In genomic region chr7:92747041-92747835, GRCh38 we compare ENCODE assay signal across 15 cellular contexts.
A peak's percentile ranks its signal among the peaks of the same experiment; 100 is the strongest.
DNase-seq lines count a peak whose midpoint lies in the region; ATAC-seq and TF ChIP-seq lines count a peak whose summit lies in the region.
"Had no signal": no experiment of that assay in that cellular context is flagged by ENCODE, and none has a peak within 500 bp of the region (broad histone marks: within the 10 kb centered on the region; RNA-seq: fewer than 3 reads in every experiment).

No MANE protein-coding gene starts in this region.

- intact Hi-C loops in activated naive CD4-positive, alpha-beta T cell treated with anti-CD3 and anti-CD28 coated beads for 36 hours (cut with micrococcal nuclease): no loop called here
- intact Hi-C loops in left colon (cut with DNase I, micrococcal nuclease): no loop called here

- H3K27me3 Mint-ChIP-seq in WTC11 (ENCODE audit: low read depth): no peaks in the 10 kb centered on the region
- no peaks in the 10 kb centered on the region for H3K27me3 Mint-ChIP-seq in activated naive CD4-positive, alpha-beta T cell treated with anti-CD3 and anti-CD28 coated beads for 36 hours (ENCODE audit: low read depth)
- H3K27me3 Mint-ChIP-seq: CD4-positive, alpha-beta T cell had no signal

- ATAC-seq in WTC11 (no peak; the same call in 1 of the 2 replicates), left colon (no peak), HG02798 (IDR thresholded peaks at IDR 0.05; ENCODE audit: poor library complexity, unreplicated experiment) (no peak)
- ATAC-seq: left lung had no signal

- DNase-seq in Caki2 (ENCODE audit: low read depth): peak; percentile 70
- DNase-seq in HK-2 (ENCODE audit: unreplicated experiment): peak; percentile 43
- no peak for DNase-seq in WTC11 (ENCODE audit: low spot score)
- DNase-seq in iris pigment epithelial cell (ENCODE audit: low read depth): peak; percentile 47
- DNase-seq in hippocampal formation (lab: John Stamatoyannopoulos, UW): no peak
- no peak for DNase-seq in activated naive CD4-positive, alpha-beta T cell treated with anti-CD3 and anti-CD28 coated beads for 36 hours
- no peak for DNase-seq in left colon
- DNase-seq: activated CD4-positive, alpha-beta T cell treated with anti-CD3 and anti-CD28 coated beads for 48 hours; activated effector memory CD4-positive, alpha-beta T cell treated with Interleukin-2 at 50 U/mL for 16 hours; CD4-positive, alpha-beta T cell; Karpas-422; left lung; NCI-H2171 had no signal

- no peak overlapping the region for H3K4me3 Mint-ChIP-seq in WTC11
- H3K4me3 Mint-ChIP-seq in activated naive CD4-positive, alpha-beta T cell treated with anti-CD3 and anti-CD28 coated beads for 36 hours: no peak overlapping the region
- H3K4me3 Mint-ChIP-seq: CD4-positive, alpha-beta T cell; neural crest cell had no signal

- no peaks in the 10 kb centered on the region for H3K36me3 Mint-ChIP-seq in WTC11
- peaks cover 32% of the 10 kb centered on the region for H3K36me3 Mint-ChIP-seq in activated naive CD4-positive, alpha-beta T cell treated with anti-CD3 and anti-CD28 coated beads for 36 hours (ENCODE audit: low read depth)

- H3K27ac Mint-ChIP-seq in WTC11: peak overlapping the region; percentile 35
- no peak overlapping the region for H3K27ac Mint-ChIP-seq in activated naive CD4-positive, alpha-beta T cell treated with anti-CD3 and anti-CD28 coated beads for 36 hours
- H3K27ac Mint-ChIP-seq: CD4-positive, alpha-beta T cell had no signal

- in situ Hi-C loops in Caki2 (cut with HindIII; ENCODE audit: low pct_unique_long_range_greater_than_20kb, low sequenced_read_pairs): no loop called here

- CTCF ChIA-PET in WTC11 (lab: Charles Lee): interaction anchor here (1.4 kb wide), 1 partner anchor 86 kb away, joined by 4 read pairs; no protein-coding TSS in a partner anchor
- CTCF ChIA-PET in activated naive CD4-positive, alpha-beta T cell treated with anti-CD3 and anti-CD28 coated beads for 36 hours (lab: Charles Lee): no interaction called here

- peaks cover 5% of the 10 kb centered on the region; the same call in 1 of the 2 replicates for H3K9me3 Mint-ChIP-seq in WTC11
- no peaks in the 10 kb centered on the region for H3K9me3 Mint-ChIP-seq in activated naive CD4-positive, alpha-beta T cell treated with anti-CD3 and anti-CD28 coated beads for 36 hours
- H3K9me3 Mint-ChIP-seq: CD4-positive, alpha-beta T cell had no signal

- H3K4me1 Mint-ChIP-seq in WTC11: peaks cover 43% of the 10 kb centered on the region
- H3K4me1 Mint-ChIP-seq in activated naive CD4-positive, alpha-beta T cell treated with anti-CD3 and anti-CD28 coated beads for 36 hours (ENCODE audit: low read depth): peaks cover 57% of the 10 kb centered on the region

- no peak for TF ChIP-seq CTCF in WTC11 (IDR thresholded peaks at IDR 0.05)

- POLR2A ChIA-PET in WTC11 (lab: Charles Lee): no interaction called here

TF ChIP-seq in WTC11, 78 proteins besides CTCF, POLR2A, EP300 and RAD21:
- no peak for TF ChIP-seq ZSCAN18 (CRISPR knock-in tag; IDR thresholded peaks at IDR 0.05)
- TF ChIP-seq CBFB (CRISPR knock-in tag; IDR thresholded peaks at IDR 0.05; ENCODE audit: low read depth): no peak
- TF ChIP-seq ATF2 (CRISPR knock-in tag; IDR thresholded peaks at IDR 0.05; ENCODE audit: borderline replicate concordance, low read depth): no peak
TF ChIP-seq in WTC11: peak in this region for 0.

Comparison
In these comparisons a context has a peak if more than half of its experiments do, and no peak if none do; other contexts are left out.
1. DNase-seq: peak in Caki2 (single experiment), HK-2 (single experiment) and iris pigment epithelial cell (single experiment); none in WTC11 (single experiment), hippocampal formation (0 of 2), activated naive CD4-positive, alpha-beta T cell treated with anti-CD3 and anti-CD28 coated beads for 36 hours (single experiment) and left colon (0 of 2).